8 cellular contexts compared by ENCODE assay signal in the genomic region with DNA sequence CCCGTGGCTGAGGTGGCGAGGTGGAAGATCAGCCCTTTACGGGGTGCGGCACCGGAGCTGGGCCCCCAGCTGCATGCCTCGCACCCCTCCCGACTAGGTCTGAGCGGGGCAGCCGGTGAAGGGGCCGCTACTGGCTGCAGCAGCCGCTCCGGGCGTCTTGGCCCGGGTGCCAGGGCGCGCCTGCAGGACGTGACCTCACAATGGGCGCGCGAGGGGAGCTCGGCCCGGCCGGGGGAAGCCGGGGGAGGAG. TPM values are rescaled to one million over a fixed set of nuclear protein-coding genes. Genes with fewer than 3 reads are reported as not detected.
DNase-seq lines count a peak whose midpoint lies in the region; ATAC-seq, FAIRE-seq and TF ChIP-seq lines count a peak whose summit lies in the region.

No MANE protein-coding gene starts in this region.

- H3K4me2 ChIP-seq in K562 (ENCODE audit: insufficient read depth, low read length) = peak overlapping the region; percentile 82

- H3K27ac ChIP-seq in HUES48 (ENCODE audit: low read depth, low read length) (peak overlapping the region; percentile 97), K562 (ENCODE audit: extremely low read depth, low read depth, low read length) (peak overlapping the region; percentile 96), lung (ENCODE audit: low read depth in 1 of 2, low read length in 1 of 2) (peak overlapping the region; percentile 97 to 99), vagina (peak overlapping the region; percentile 94)

- peaks cover 81% of the 10 kb centered on the region for H3K79me2 ChIP-seq in K562 (ENCODE audit: control insufficient read depth, insufficient read depth, low read length)

- 0% methylated on average over 6 of the region's 24 CpGs for WGBS in K562 (ENCODE audit: insufficient coverage, low coverage, missing lambda C conversion rate)
- 0% methylated on average over 24 of the region's 24 CpGs for WGBS in lung, 2 donors

- peak; percentile 75 for DNase-seq in NCI-H748 (lab: John Stamatoyannopoulos, UW; ENCODE audit: unreplicated experiment)
- no peak for DNase-seq in NCI-H748 treated with DMSO at 0.1 percent for 48 hours (lab: John Stamatoyannopoulos, UW)
- no peak for DNase-seq in K562 (ENCODE audit: extremely low read depth in 1 of 4, low spot score in 3 of 4)
- DNase-seq in lung (ENCODE audit: low spot score) = no peak
- DNase-seq in vagina (ENCODE audit: extremely low spot score in 2 of 2) = no peak
- no peak for DNase-seq in NCI-H1417 treated with DMSO at 0.1 percent for 48 hours (lab: John Stamatoyannopoulos, UW)
- DNase-seq in NCI-H524 treated with DMSO at 0.1 percent for 48 hours (lab: John Stamatoyannopoulos, UW) = no peak

- H3K9me3 ChIP-seq in HUES48 (ENCODE audit: control insufficient read depth, insufficient read depth, low read length) (no peaks in the 10 kb centered on the region), K562 (replicated peaks; ENCODE audit: control insufficient read depth, insufficient read depth, low read depth, low read length) (no peaks in the 10 kb centered on the region), lung (ENCODE audit: control insufficient read depth in 2 of 2, insufficient read depth in 1 of 2, low read length in 1 of 2) (no peaks in the 10 kb centered on the region), vagina (no peaks in the 10 kb centered on the region)

- no peaks in the 10 kb centered on the region for H3K27me3 ChIP-seq in HUES48 (ENCODE audit: control insufficient read depth, insufficient read depth, low read length)
- no peaks in the 10 kb centered on the region for H3K27me3 ChIP-seq in K562 (ENCODE audit: control insufficient read depth in 2 of 2, insufficient read depth in 2 of 2, low read length in 2 of 2)
- no peaks in the 10 kb centered on the region for H3K27me3 ChIP-seq in lung (ENCODE audit: control insufficient read depth, insufficient read depth)
- H3K27me3 ChIP-seq in vagina = no peaks in the 10 kb centered on the region

- CTCF ChIA-PET in K562 (lab: Yijun Ruan, JAX; ENCODE audit: low intra/inter-chr PET ratio) = interaction anchor here (0.7 kb wide), 1 partner anchor 1911 kb away, joined by 3 read pairs; no protein-coding TSS in a partner anchor

- ATAC-seq in K562 (peak; percentile 62), lung (ENCODE audit: insufficient read depth, low FRiP score) (no peak)

- POLR2A ChIA-PET in K562 (lab: Yijun Ruan, JAX) = interaction anchor here (0.6 to 1.2 kb wide), 6 partner anchors 11 to 360 kb away, joined by 3 to 4 read pairs (median 4); no protein-coding TSS in a partner anchor

- TF ChIP-seq EP300 in K562 (IDR thresholded peaks at IDR 0.05; ENCODE audit: low read length) = no peak

- peak overlapping the region; percentile 88; the same call in 1 of the 2 replicates for H2AFZ ChIP-seq in K562 (ENCODE audit: low read depth, low read length)

- intact Hi-C loops in K562 (cut with micrococcal nuclease) (loop anchor here (5.0 kb wide), 1 partner anchor 45 kb away; no protein-coding TSS in a partner anchor), vagina (cut with DNase I) (no loop called here)

- in situ Hi-C loops in K562 (cut with MboI) = no loop called here

- no peak for TF ChIP-seq POLR2A in K562 (conservative IDR thresholded peaks at IDR 0.05)
- TF ChIP-seq POLR2A in vagina (IDR thresholded peaks at IDR 0.05) = no peak

- peaks cover 32% of the 10 kb centered on the region for H3K36me3 ChIP-seq in HUES48 (ENCODE audit: control insufficient read depth, insufficient read depth, low read length)
- H3K36me3 ChIP-seq in K562 (ENCODE audit: control insufficient read depth, insufficient read depth, low read length) = peaks cover 38% of the 10 kb centered on the region
- peaks cover 5 to 11% of the 10 kb centered on the region in 2 donors for H3K36me3 ChIP-seq in lung (ENCODE audit: control insufficient read depth in 2 of 2, insufficient read depth in 2 of 2, low read length in 2 of 2)
- H3K36me3 ChIP-seq in vagina = peaks cover 0 to 11% of the 10 kb centered on the region in 2 donors

- H3K4me1 ChIP-seq in HUES48 (ENCODE audit: control insufficient read depth, insufficient read depth, low read length) (peaks cover 3% of the 10 kb centered on the region; the same call in 1 of the 2 replicates), K562 (replicated peaks in 1 of 2; ENCODE audit: control insufficient read depth in 2 of 2, insufficient read depth in 2 of 2, low read length in 2 of 2) (peaks cover 3 to 5% of the 10 kb centered on the region in 2 experiments; a peak in 3 of 5 replicates), lung (ENCODE audit: control insufficient read depth in 2 of 2, insufficient read depth in 2 of 2, low read length in 2 of 2) (peaks cover 10 to 27% of the 10 kb centered on the region in 2 donors), vagina (peaks cover 69% of the 10 kb centered on the region)

- H3K9ac ChIP-seq in HUES48 (ENCODE audit: low read depth, low read length) (peak overlapping the region; percentile 95), K562 (ENCODE audit: insufficient read depth in 1 of 2, low read depth in 2 of 2, low read length in 2 of 2) (peak overlapping the region; percentile 84 to 96)

- TF ChIP-seq CTCF in K562 (IDR thresholded peaks at IDR 0.05 in 2 of 3, conservative IDR thresholded peaks at IDR 0.05 in 1 of 3; ENCODE audit: insufficient read depth in 2 of 3, low read depth in 1 of 3, low read length in 3 of 3) (no peak), lung (IDR thresholded peaks at IDR 0.05; ENCODE audit: control extremely low read depth, extremely low read depth) (no peak), vagina (IDR thresholded peaks at IDR 0.05) (no peak)

- TF ChIP-seq RAD21 in K562 (CRISPR knock-in tag; conservative IDR thresholded peaks at IDR 0.05 in 1 of 2, IDR thresholded peaks at IDR 0.05 in 1 of 2) = no peak

- no peaks in the 10 kb centered on the region for H3K9me1 ChIP-seq in K562 (ENCODE audit: control insufficient read depth, insufficient read depth, low read length)

- no TSS peak for BruUV-seq in K562 (replicated peaks; lab: Mats Ljungman, UMichigan)

- H3K4me3 ChIP-seq in HUES48 (ENCODE audit: low read depth, low read length) (peak overlapping the region; percentile 85), K562 (peak overlapping the region; percentile 93), lung (peak overlapping the region; percentile 87), vagina (peak overlapping the region; percentile 88 to 91)

- H4K20me1 ChIP-seq in K562 (replicated peaks; ENCODE audit: control insufficient read depth, insufficient read depth, low read length) = peaks cover 20% of the 10 kb centered on the region; the same call in 1 of the 2 replicates

- FAIRE-seq in K562 (lab: Jason Lieb, UNC) = no peak

RNA-seq across cellular contexts. Expression of gene BAG5, which starts 0.4 kb away (rescaled TPM):
- total RNA-seq in K562 (2011; cell fraction: chromatin; rRNA removed; ENCODE audit: low replicate concordance) = 7.5 and 18.1 TPM in 2 replicates
- total RNA-seq in K562 (2011; cell fraction: nucleolus; rRNA removed) = 5.4 and 6.3 TPM in 2 replicates
- 9.8 and 13.9 TPM in 2 replicates for total RNA-seq in K562 (2011; cell fraction: nucleoplasm; rRNA removed)
- total RNA-seq in K562 (2014; rRNA removed) (11.1 and 15.1 TPM in 2 replicates), K562 (2014; rRNA removed; fragmentation: Illumina TruSeq; extraction: Trizol) (21.4 and 22.6 TPM in 2 replicates), K562 (2015; rRNA removed; fragmentation: Illumina TruSeq; extraction: Trizol) (18.0 and 19.5 TPM in 2 replicates), K562 (2021) (16.9 and 17.5 TPM in 2 replicates), lung (10 to 100 TPM; 24.8 to 26.0 TPM), vagina (21.6 TPM)
- polyA plus RNA-seq in K562 (2011; rRNA removed) (7.6 and 7.9 TPM in 2 replicates), K562 (2014; fragmentation: Illumina TruSeq; extraction: Trizol) (17.2 and 20.6 TPM in 2 replicates), K562 (2014; fragmentation: Nextera tagmentation; extraction: Ambion mirVana) (10 to 100 TPM in 1 of 2 experiments, 1 to 10 TPM in 1; 9.1 to 13.2 TPM), K562 (2014; rRNA removed) (9.9 and 11.2 TPM in 2 replicates), lung (10 to 100 TPM in 1 of 2 donors, 1 to 10 TPM in 1; 8.7 to 12.3 TPM)
- polyA plus RNA-seq in K562 (2011; cell fraction: cytosol; rRNA removed) = 3.5 and 6.5 TPM in 2 replicates
- polyA plus RNA-seq in K562 (2011; cell fraction: nucleus; rRNA removed) = 5.0 and 5.8 TPM in 2 replicates
- 8.6 and 12.2 TPM in 2 replicates for polyA plus RNA-seq in K562 (2012)
- polyA minus RNA-seq in K562 (2011; rRNA and poly(A)+ RNA removed) = 12.3 and 14.5 TPM in 2 replicates
- 10.3 and 10.5 TPM in 2 replicates for polyA minus RNA-seq in K562 (2011; cell fraction: cytosol; rRNA and poly(A)+ RNA removed)
- 4.0 and 7.8 TPM in 2 replicates for polyA minus RNA-seq in K562 (2011; cell fraction: nucleus; rRNA and poly(A)+ RNA removed)

RNA-seq across cellular contexts. Expression of gene COA8, which starts 0.7 kb away (rescaled TPM):
- total RNA-seq in K562 (2011; cell fraction: chromatin; rRNA removed; ENCODE audit: low replicate concordance) = 34.1 and 36.6 TPM in 2 replicates
- total RNA-seq in K562 (2011; cell fraction: nucleolus; rRNA removed) = 16.8 and 18.7 TPM in 2 replicates
- 27.0 and 28.2 TPM in 2 replicates for total RNA-seq in K562 (2011; cell fraction: nucleoplasm; rRNA removed)
- total RNA-seq in K562 (2014; rRNA removed) = 25.2 and 25.6 TPM in 2 replicates
- 25.7 and 27.3 TPM in 2 replicates for total RNA-seq in K562 (2014; rRNA removed; fragmentation: Illumina TruSeq; extraction: Trizol)
- total RNA-seq in K562 (2015; rRNA removed; fragmentation: Illumina TruSeq; extraction: Trizol) = 27.0 and 28.5 TPM in 2 replicates
- 34.6 and 35.5 TPM in 2 replicates for total RNA-seq in K562 (2021)
- 13.0 and 19.1 TPM in 2 replicates for polyA plus RNA-seq in K562 (2011; rRNA removed)
- polyA plus RNA-seq in K562 (2011; cell fraction: cytosol; rRNA removed) = 5.5 and 7.4 TPM in 2 replicates
- 6.3 and 6.5 TPM in 2 replicates for polyA plus RNA-seq in K562 (2011; cell fraction: nucleus; rRNA removed)
- polyA plus RNA-seq in K562 (2012) = 35.5 TPM in 2 replicates
- 24.8 and 27.3 TPM in 2 replicates for polyA plus RNA-seq in K562 (2014; fragmentation: Illumina TruSeq; extraction: Trizol)
- 10 to 100 TPM in 1 of 2 experiments, 1 to 10 TPM in 1; 5.0 to 11.8 TPM for polyA plus RNA-seq in K562 (2014; fragmentation: Nextera tagmentation; extraction: Ambion mirVana)
- polyA plus RNA-seq in K562 (2014; rRNA removed) = 33.5 and 35.3 TPM in 2 replicates
- polyA minus RNA-seq in K562 (2011; rRNA and poly(A)+ RNA removed) = 4.3 and 7.4 TPM in 2 replicates
- 5.2 and 7.9 TPM in 2 replicates for polyA minus RNA-seq in K562 (2011; cell fraction: cytosol; rRNA and poly(A)+ RNA removed)
- polyA minus RNA-seq in K562 (2011; cell fraction: nucleus; rRNA and poly(A)+ RNA removed) = 5.8 and 9.2 TPM in 2 replicates
- total RNA-seq in lung = 10 to 100 TPM; 39.4 to 39.6 TPM
- 10 to 100 TPM; 30.6 to 59.8 TPM for polyA plus RNA-seq in lung
- total RNA-seq in vagina = 17.2 TPM

RNA-seq across cellular contexts. Expression of gene TRMT61A, which starts 33.1 kb away (rescaled TPM):
- 5.1 and 21.8 TPM in 2 replicates for total RNA-seq in K562 (2011; cell fraction: chromatin; rRNA removed; ENCODE audit: low replicate concordance)
- 24.5 and 24.8 TPM in 2 replicates for total RNA-seq in K562 (2011; cell fraction: nucleolus; rRNA removed)
- 9.7 and 11.4 TPM in 2 replicates for total RNA-seq in K562 (2011; cell fraction: nucleoplasm; rRNA removed)
- total RNA-seq in K562 (2014; rRNA removed) (24.8 and 29.5 TPM in 2 replicates), K562 (2014; rRNA removed; fragmentation: Illumina TruSeq; extraction: Trizol) (1.5 and 2.9 TPM in 2 replicates), K562 (2015; rRNA removed; fragmentation: Illumina TruSeq; extraction: Trizol) (12.3 and 12.4 TPM in 2 replicates), K562 (2021) (20.4 and 21.0 TPM in 2 replicates), lung (10 to 100 TPM; 11.9 to 15.2 TPM), vagina (17.7 TPM)
- polyA plus RNA-seq in K562 (2011; rRNA removed) (5.1 and 6.6 TPM in 2 replicates), K562 (2014; fragmentation: Illumina TruSeq; extraction: Trizol) (3.2 and 10.1 TPM in 2 replicates), K562 (2014; fragmentation: Nextera tagmentation; extraction: Ambion mirVana) (under 1 TPM; 0.10 to 0.50 TPM), K562 (2014; rRNA removed) (18.1 and 22.4 TPM in 2 replicates), lung (10 to 100 TPM; 16.8 to 21.5 TPM)
- polyA plus RNA-seq in K562 (2011; cell fraction: cytosol; rRNA removed) = 7.6 and 28.9 TPM in 2 replicates
- polyA plus RNA-seq in K562 (2011; cell fraction: nucleus; rRNA removed) = 15.5 and 27.8 TPM in 2 replicates
- 7.5 and 13.1 TPM in 2 replicates for polyA plus RNA-seq in K562 (2012)
- polyA minus RNA-seq in K562 (2011; rRNA and poly(A)+ RNA removed) = 1.4 and 2.6 TPM in 2 replicates
- 5.0 and 6.5 TPM in 2 replicates for polyA minus RNA-seq in K562 (2011; cell fraction: cytosol; rRNA and poly(A)+ RNA removed)
- polyA minus RNA-seq in K562 (2011; cell fraction: nucleus; rRNA and poly(A)+ RNA removed) = 13.2 and 14.3 TPM in 2 replicates

RNA-seq across cellular contexts. Expression of gene CKB, which starts 39.4 kb away (rescaled TPM):
- total RNA-seq in K562 (2011; cell fraction: chromatin; rRNA removed; ENCODE audit: low replicate concordance) = 63.0 and 253 TPM in 2 replicates
- 300 and 318 TPM in 2 replicates for total RNA-seq in K562 (2011; cell fraction: nucleolus; rRNA removed)
- 108 and 141 TPM in 2 replicates for total RNA-seq in K562 (2011; cell fraction: nucleoplasm; rRNA removed)
- total RNA-seq in K562 (2014; rRNA removed) (692 and 778 TPM in 2 replicates), K562 (2014; rRNA removed; fragmentation: Illumina TruSeq; extraction: Trizol) (90.5 and 91.6 TPM in 2 replicates), K562 (2015; rRNA removed; fragmentation: Illumina TruSeq; extraction: Trizol) (177 and 191 TPM in 2 replicates), K562 (2021) (558 and 570 TPM in 2 replicates), lung (100 to 1,000 TPM; 265 to 356 TPM), vagina (179 TPM)
- polyA plus RNA-seq in K562 (2011; rRNA removed) (132 and 348 TPM in 2 replicates), K562 (2014; fragmentation: Illumina TruSeq; extraction: Trizol) (115 and 390 TPM in 2 replicates), K562 (2014; fragmentation: Nextera tagmentation; extraction: Ambion mirVana) (10 to 100 TPM; 23.9 to 44.5 TPM), K562 (2014; rRNA removed) (564 and 637 TPM in 2 replicates), lung (100 to 1,000 TPM; 111 to 289 TPM)
- polyA plus RNA-seq in K562 (2011; cell fraction: cytosol; rRNA removed) = 261 and 599 TPM in 2 replicates
- 742 and 1,022 TPM in 2 replicates for polyA plus RNA-seq in K562 (2011; cell fraction: nucleus; rRNA removed)
- polyA plus RNA-seq in K562 (2012) = 375 and 553 TPM in 2 replicates
- 34.8 and 43.6 TPM in 2 replicates for polyA minus RNA-seq in K562 (2011; rRNA and poly(A)+ RNA removed)
- 164 and 287 TPM in 2 replicates for polyA minus RNA-seq in K562 (2011; cell fraction: cytosol; rRNA and poly(A)+ RNA removed)
- 93.2 and 131 TPM in 2 replicates for polyA minus RNA-seq in K562 (2011; cell fraction: nucleus; rRNA and poly(A)+ RNA removed)
